Comparison of ENCODE assay signal across 1 cellular context in the genomic region with DNA sequence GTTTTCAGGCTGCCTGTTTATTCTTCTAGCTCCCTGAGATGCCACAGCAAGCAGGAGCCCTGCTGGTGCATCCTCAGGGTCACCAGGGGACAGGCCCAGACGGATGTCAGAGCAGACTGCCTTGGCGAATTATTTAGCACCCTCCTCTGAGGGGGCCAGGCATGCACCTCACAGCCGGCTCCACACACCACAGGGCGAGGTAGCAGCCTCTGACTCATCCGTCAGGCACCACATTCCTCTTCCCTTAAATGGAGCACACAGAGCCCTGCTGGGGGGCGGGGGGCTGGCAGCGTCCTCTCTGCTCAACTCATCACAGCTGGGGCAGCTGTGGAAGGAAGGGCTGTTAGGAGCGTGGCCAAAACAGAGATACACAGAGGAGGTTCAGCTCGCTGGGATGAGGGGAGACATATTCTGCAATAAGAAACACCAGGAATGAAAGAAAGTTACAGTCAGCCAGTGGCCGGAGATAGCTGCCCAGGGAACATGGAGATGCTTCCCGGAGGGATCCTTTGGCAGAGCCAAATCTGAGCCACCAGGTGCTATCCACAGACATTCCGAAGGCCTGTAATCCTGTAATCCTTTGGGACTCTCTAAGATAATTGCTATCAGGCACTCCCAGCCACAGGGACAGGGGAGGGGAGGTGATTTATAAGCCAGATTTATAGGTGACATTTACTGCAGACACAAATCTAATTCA.
TF ChIP-seq lines count a peak whose summit lies in the region.

No MANE protein-coding gene starts in this region.

TF ChIP-seq in GM23338, 12 proteins besides CTCF, POLR2A, EP300 and RAD21 (continued from another document):
- TF ChIP-seq, protein P1, sequence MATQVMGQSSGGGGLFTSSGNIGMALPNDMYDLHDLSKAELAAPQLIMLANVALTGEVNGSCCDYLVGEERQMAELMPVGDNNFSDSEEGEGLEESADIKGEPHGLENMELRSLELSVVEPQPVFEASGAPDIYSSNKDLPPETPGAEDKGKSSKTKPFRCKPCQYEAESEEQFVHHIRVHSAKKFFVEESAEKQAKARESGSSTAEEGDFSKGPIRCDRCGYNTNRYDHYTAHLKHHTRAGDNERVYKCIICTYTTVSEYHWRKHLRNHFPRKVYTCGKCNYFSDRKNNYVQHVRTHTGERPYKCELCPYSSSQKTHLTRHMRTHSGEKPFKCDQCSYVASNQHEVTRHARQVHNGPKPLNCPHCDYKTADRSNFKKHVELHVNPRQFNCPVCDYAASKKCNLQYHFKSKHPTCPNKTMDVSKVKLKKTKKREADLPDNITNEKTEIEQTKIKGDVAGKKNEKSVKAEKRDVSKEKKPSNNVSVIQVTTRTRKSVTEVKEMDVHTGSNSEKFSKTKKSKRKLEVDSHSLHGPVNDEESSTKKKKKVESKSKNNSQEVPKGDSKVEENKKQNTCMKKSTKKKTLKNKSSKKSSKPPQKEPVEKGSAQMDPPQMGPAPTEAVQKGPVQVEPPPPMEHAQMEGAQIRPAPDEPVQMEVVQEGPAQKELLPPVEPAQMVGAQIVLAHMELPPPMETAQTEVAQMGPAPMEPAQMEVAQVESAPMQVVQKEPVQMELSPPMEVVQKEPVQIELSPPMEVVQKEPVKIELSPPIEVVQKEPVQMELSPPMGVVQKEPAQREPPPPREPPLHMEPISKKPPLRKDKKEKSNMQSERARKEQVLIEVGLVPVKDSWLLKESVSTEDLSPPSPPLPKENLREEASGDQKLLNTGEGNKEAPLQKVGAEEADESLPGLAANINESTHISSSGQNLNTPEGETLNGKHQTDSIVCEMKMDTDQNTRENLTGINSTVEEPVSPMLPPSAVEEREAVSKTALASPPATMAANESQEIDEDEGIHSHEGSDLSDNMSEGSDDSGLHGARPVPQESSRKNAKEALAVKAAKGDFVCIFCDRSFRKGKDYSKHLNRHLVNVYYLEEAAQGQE (IDR thresholded peaks at IDR 0.05; ENCODE audit: unreplicated experiment) = no peak
- no peak for TF ChIP-seq STAT1 (IDR thresholded peaks at IDR 0.05; ENCODE audit: unreplicated experiment)
- TF ChIP-seq, protein P2, sequence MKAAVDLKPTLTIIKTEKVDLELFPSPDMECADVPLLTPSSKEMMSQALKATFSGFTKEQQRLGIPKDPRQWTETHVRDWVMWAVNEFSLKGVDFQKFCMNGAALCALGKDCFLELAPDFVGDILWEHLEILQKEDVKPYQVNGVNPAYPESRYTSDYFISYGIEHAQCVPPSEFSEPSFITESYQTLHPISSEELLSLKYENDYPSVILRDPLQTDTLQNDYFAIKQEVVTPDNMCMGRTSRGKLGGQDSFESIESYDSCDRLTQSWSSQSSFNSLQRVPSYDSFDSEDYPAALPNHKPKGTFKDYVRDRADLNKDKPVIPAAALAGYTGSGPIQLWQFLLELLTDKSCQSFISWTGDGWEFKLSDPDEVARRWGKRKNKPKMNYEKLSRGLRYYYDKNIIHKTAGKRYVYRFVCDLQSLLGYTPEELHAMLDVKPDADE (IDR thresholded peaks at IDR 0.05) = no peak
- TF ChIP-seq ZNF114 (CRISPR knock-in tag; IDR thresholded peaks at IDR 0.05) = no peak; the same call in 1 of the 2 replicates
- TF ChIP-seq EZH2 (IDR thresholded peaks at IDR 0.05; ENCODE audit: low read depth, unreplicated experiment) = no peak
- TF ChIP-seq CREB1 (CRISPR knock-in tag; IDR thresholded peaks at IDR 0.05; ENCODE audit: low read depth) = no peak
- TF ChIP-seq POLR2AphosphoS5 (IDR thresholded peaks at IDR 0.05; ENCODE audit: low read depth) = no peak
